In the genomic region with DNA sequence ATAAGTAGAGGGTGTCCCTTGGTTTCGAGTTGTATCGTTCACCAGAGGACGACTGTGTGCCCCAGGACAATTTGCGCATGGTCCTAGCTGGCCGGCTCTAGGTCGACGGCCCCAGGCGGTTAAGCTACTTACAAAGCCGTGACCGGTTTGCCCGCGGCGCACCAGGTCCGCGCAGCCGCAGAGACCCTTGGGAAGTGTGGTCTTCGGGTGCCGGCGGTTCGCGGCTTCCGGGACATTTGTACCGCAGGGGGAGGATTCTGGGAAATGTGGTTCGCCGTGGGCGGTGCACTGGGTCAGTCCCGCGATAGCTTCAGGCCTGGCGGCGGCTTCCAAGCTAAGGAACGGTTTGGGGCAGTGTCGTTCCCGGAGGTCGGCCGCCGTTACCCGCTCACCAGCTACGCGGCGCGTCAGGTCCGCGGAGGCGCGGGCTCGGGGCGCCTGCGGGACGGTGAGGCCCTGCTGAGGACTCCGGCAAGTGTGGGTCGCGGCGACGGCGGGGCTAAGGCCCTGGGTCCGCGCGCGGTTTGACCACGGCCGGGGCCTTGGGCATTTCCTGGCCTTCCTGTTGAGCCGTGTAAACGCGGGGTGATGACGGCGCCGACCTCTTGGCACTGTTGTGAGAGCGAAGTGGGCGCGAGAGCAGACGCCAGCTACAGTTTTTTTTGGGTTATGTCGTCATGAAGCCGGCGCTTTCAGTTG, we compare ENCODE assay signal across 8 cellular contexts. TPM values are rescaled to one million over a fixed set of nuclear protein-coding genes. Genes with fewer than 3 reads are reported as not detected.
DNase-seq lines count a peak whose midpoint lies in the region; ATAC-seq, FAIRE-seq and TF ChIP-seq lines count a peak whose summit lies in the region.

A gene (plus strand): TSS at position 293 of the 699 bp plus-strand sequence. CDS start 1,127 bp downstream, outside the sequence.

- no peaks in the 10 kb centered on the region for H3K4me1 ChIP-seq in A673 (ENCODE audit: insufficient read depth, low read length, poor library complexity, severe bottlenecking)

- ATAC-seq in GM18867 (IDR thresholded peaks at IDR 0.05; ENCODE audit: unreplicated experiment) (peak; percentile 92), HG03103 (IDR thresholded peaks at IDR 0.05; ENCODE audit: low read depth, unreplicated experiment) (peak; percentile 85)

- H3K27ac ChIP-seq in A673 (ENCODE audit: low read depth, low read length, poor library complexity, severe bottlenecking), result peak within 1 kb of the TSS; percentile 93

- BruUV-seq in A673 (replicated peaks; lab: Mats Ljungman, UMichigan), result no TSS peak

- DNase-seq in A673 (ENCODE audit: low spot score) (peak; percentile 98), NCI-H2196 (lab: John Stamatoyannopoulos, UW; ENCODE audit: unreplicated experiment) (peak; percentile 95), bronchial epithelial cell (ENCODE audit: low read depth) (peak; percentile 93), iPS-NIHi11 (ENCODE audit: low spot score) (peak; percentile 93), smooth muscle cell of the brain vasculature (ENCODE audit: low read depth, low spot score) (peak; percentile 90)

- peaks cover 43% of the 10 kb centered on the region for H3K9me3 ChIP-seq in A673 (ENCODE audit: low read depth, low read length, poor library complexity, severe bottlenecking)

- CTCF ChIA-PET in A673 (lab: Charles Lee), result no interaction called here

- no peak for FAIRE-seq in bronchial epithelial cell (lab: Jason Lieb, UNC)

- no peaks in the 10 kb centered on the region for H3K27me3 ChIP-seq in A673 (replicated peaks; ENCODE audit: insufficient read depth, low read depth, low read length, poor library complexity)
- no peaks in the 10 kb centered on the region for H3K27me3 ChIP-seq in bronchial epithelial cell (ENCODE audit: control insufficient read depth, insufficient read depth, low read length)

- no peak for TF ChIP-seq CTCF in A673 (conservative IDR thresholded peaks at IDR 0.05; ENCODE audit: low read depth, low read length)
- TF ChIP-seq CTCF in WI38 (IDR thresholded peaks at IDR 0.05; ENCODE audit: low read depth, low read length), result no peak
- TF ChIP-seq CTCF in bronchial epithelial cell (IDR thresholded peaks at IDR 0.05; ENCODE audit: insufficient read depth, low read length, severe bottlenecking), result no peak

- POLR2A ChIA-PET in A673 (lab: Charles Lee; ENCODE audit: low non-redundant PET), result interaction anchor here (0.7 kb wide), 1 partner anchor 1304 kb away, joined by 3 read pairs; no protein-coding TSS in a partner anchor

- intact Hi-C loops in A673 (cut with micrococcal nuclease; ENCODE audit: unreplicated experiment), result no loop called here

- H3K36me3 ChIP-seq in A673 (ENCODE audit: insufficient read depth, low read length, poor library complexity, severe bottlenecking) (peaks cover 41% of the 10 kb centered on the region), bronchial epithelial cell (ENCODE audit: control insufficient read depth, insufficient read depth, low read length) (peaks cover 12% of the 10 kb centered on the region)

- H3K4me3 ChIP-seq in A673 (ENCODE audit: low read depth, low read length, poor library complexity, severe bottlenecking) (peak within 1 kb of the TSS; percentile 82), WI38 (ENCODE audit: low read depth, low read length) (peak within 1 kb of the TSS; percentile 71), bronchial epithelial cell (ENCODE audit: low read depth, low read length) (peak within 1 kb of the TSS; percentile 86)

RNA-seq across cellular contexts. Expression of the gene that starts here (rescaled TPM):
- 24.1 and 27.7 TPM in 2 replicates for total RNA-seq in A673 (2021)
- 7.4 and 11.4 TPM in 2 replicates for total RNA-seq in bronchial epithelial cell

Comparison
In these comparisons a context has a peak if more than half of its experiments do, and no peak if none do; other contexts are left out.
1. Peak in every context shown above with its lines: DNase-seq, ATAC-seq, H3K4me3 ChIP-seq and H3K27ac ChIP-seq.